8 cellular contexts compared by ENCODE assay signal in the genomic region with DNA sequence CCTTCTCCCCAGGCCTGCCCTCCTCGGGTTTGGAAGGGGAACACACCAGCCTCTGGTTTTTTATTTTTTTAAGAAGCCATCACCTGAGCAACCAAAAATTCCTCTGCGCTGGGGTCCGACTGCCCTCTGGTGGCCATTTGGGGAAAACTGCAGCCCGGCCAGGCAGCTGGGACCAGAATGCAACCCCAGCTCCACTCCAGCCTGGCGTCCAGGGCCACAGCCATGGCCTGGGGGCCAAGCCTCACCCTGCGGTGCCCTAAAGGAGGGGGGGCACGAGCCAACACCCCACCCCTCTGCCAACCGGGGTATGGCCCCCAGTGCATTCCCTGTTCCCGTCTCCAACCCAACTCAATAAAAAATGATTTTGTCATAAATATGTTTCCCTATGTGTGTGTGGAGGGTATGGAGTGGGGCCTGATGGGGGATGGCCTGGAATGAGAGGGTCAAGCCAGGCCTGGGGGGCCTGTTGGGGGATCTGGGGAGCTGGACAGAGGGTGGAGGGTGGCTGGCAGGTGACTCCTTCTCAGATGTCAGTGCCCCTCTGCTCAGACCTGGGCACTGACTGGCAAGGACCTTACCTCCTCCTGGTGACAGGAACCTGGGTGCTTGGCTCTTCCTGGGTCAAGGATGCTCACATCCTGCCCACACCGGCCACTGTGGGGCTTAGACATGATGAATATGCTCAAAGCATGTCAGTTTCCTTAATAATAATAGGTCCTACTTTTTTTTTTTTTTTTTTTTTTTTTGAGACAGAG. TPM values are rescaled to one million over a fixed set of nuclear protein-coding genes. Genes with fewer than 3 reads are reported as not detected.
DNase-seq lines count a peak whose midpoint lies in the region; ATAC-seq and FAIRE-seq lines count a peak whose summit lies in the region.

No MANE protein-coding gene starts in this region.

- no peak overlapping the region for H3K27ac ChIP-seq in SJCRH30

- no peaks in the 10 kb centered on the region for H3K9me3 ChIP-seq in SJCRH30 (replicated peaks)

- no peaks in the 10 kb centered on the region for H3K36me3 ChIP-seq in SJCRH30

- peak; percentile 94 for FAIRE-seq in G401.6 (lab: Jason Lieb, UNC)

- peak; percentile 63 to 82 for DNase-seq in Kasumi-1 (lab: John Stamatoyannopoulos, UW)
- peak; percentile 72 to 87 for DNase-seq in SJCRH30
- DNase-seq in activated gamma-delta T cell (lab: John Stamatoyannopoulos, UW) = peak; percentile 40
- DNase-seq in globus pallidus (ENCODE audit: low spot score) = peak; percentile 54
- peak; percentile 48 for DNase-seq in pons (ENCODE audit: low spot score)
- DNase-seq in ureter (ENCODE audit: low spot score) = peak; percentile 88

- no peak for ATAC-seq in HG03521 (IDR thresholded peaks at IDR 0.05; ENCODE audit: unreplicated experiment)

- H3K4me3 ChIP-seq in SJCRH30 = no peak overlapping the region

- H3K4me1 ChIP-seq in SJCRH30 = peaks cover 8% of the 10 kb centered on the region

- H3K27me3 ChIP-seq in SJCRH30 = no peaks in the 10 kb centered on the region

RNA-seq across cellular contexts. Expression of a gene that starts 3.2 kb away (rescaled TPM):
- total RNA-seq in SJCRH30 (2014; rRNA removed; shearing (Covaris generic)) = 8.3 TPM in 2 replicates
- total RNA-seq in ureter = 0.47 TPM

RNA-seq across cellular contexts. Expression of a gene that starts 12.5 kb away (rescaled TPM):
- not detected in 2 replicates for total RNA-seq in SJCRH30 (2014; rRNA removed; shearing (Covaris generic))
- total RNA-seq in ureter = not detected

RNA-seq across cellular contexts. Expression of a gene that starts 21.0 kb away (rescaled TPM):
- not detected in 2 replicates for total RNA-seq in SJCRH30 (2014; rRNA removed; shearing (Covaris generic))
- total RNA-seq in ureter = 2.1 TPM

RNA-seq across cellular contexts. Expression of a gene that starts 28.9 kb away (rescaled TPM):
- total RNA-seq in SJCRH30 (2014; rRNA removed; shearing (Covaris generic)) = 8.2 and 10.0 TPM in 2 replicates
- total RNA-seq in ureter = 75.5 TPM

RNA-seq across cellular contexts. Expression of a gene that starts 53.8 kb away (rescaled TPM):
- 0.20 and 0.47 TPM in 2 replicates for total RNA-seq in SJCRH30 (2014; rRNA removed; shearing (Covaris generic))
- 93.6 TPM for total RNA-seq in ureter
